In the genomic region with DNA sequence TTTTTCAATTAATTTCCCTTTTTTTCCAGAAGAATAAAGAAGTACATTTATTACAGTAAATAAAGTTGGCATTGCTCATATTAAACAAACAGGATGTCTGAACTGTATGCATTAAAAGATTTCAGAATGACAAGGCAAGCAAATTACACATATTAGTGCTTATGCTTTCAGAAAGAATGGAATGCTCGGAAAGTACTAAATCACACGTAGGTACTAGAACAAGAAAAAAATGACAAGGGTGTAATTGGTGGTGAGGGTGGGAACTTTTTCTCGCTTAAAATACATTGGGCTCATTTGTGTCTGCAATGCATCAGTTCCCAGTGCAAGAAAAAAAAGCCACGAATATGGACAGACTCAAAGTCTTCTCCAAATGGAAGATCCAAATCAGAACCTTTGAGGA, we compare ENCODE assay signal across 8 cellular contexts. TPM values are rescaled to one million over a fixed set of nuclear protein-coding genes. Genes with fewer than 3 reads are reported as not detected.
DNase-seq lines count a peak whose midpoint lies in the region; ATAC-seq and FAIRE-seq lines count a peak whose summit lies in the region.

No MANE protein-coding gene starts in this region.

- H3K27ac ChIP-seq in small intestine (ENCODE audit: low read depth in 1 of 2, low read length in 1 of 2), result peak overlapping the region; percentile 2 to 51

- DNase-seq in amniotic epithelial cell (ENCODE audit: low read depth) (peak; percentile 46), small intestine (no peak), SKM-1 treated with dmso at 0.1 percent for 144 hours (lab: John Stamatoyannopoulos, UW; ENCODE audit: unreplicated experiment) (no peak), inferior parietal cortex (ENCODE audit: extremely low spot score) (no peak), NCI-H69 (lab: John Stamatoyannopoulos, UW) (no peak)
- no peak for DNase-seq in activated effector memory CD4-positive, alpha-beta T cell treated with anti-CD3 and anti-CD28 coated beads, Interleukin-2, amount 50 U/mL, for 16 hours

- ATAC-seq in GM19324 (IDR thresholded peaks at IDR 0.05; ENCODE audit: low FRiP score, unreplicated experiment) (peak; percentile 1), HG03103 (IDR thresholded peaks at IDR 0.05; ENCODE audit: low read depth, unreplicated experiment) (peak; percentile 0)

- no peak overlapping the region for H3K4me3 ChIP-seq in small intestine (ENCODE audit: low read depth in 1 of 2, low read length in 2 of 2)

- no peaks in the 10 kb centered on the region for H3K4me1 ChIP-seq in small intestine (ENCODE audit: control insufficient read depth in 2 of 2, insufficient read depth in 1 of 2, low read depth in 1 of 2, low read length in 1 of 2)

- no peaks in the 10 kb centered on the region for H3K9me3 ChIP-seq in small intestine (ENCODE audit: control insufficient read depth, low read depth)

- 66 to 83% (median 70%) methylated on average over 4 of the region's 4 CpGs for WGBS in small intestine, 3 donors

- no peak for FAIRE-seq in small intestine (lab: Jason Lieb, UNC)

- no peaks in the 10 kb centered on the region for H3K27me3 ChIP-seq in small intestine (ENCODE audit: control insufficient read depth in 2 of 2, insufficient read depth in 2 of 2, low read length in 2 of 2)

- no peaks in the 10 kb centered on the region for H3K36me3 ChIP-seq in small intestine (ENCODE audit: control insufficient read depth in 2 of 2, insufficient read depth in 2 of 2, low read length in 2 of 2)

RNA-seq across cellular contexts. Expression of gene HIF1A, which starts 33.3 kb away (rescaled TPM):
- 10 to 100 TPM; 19.5 to 49.1 (median 21.2) TPM for polyA plus RNA-seq in small intestine
